In the genomic region with DNA sequence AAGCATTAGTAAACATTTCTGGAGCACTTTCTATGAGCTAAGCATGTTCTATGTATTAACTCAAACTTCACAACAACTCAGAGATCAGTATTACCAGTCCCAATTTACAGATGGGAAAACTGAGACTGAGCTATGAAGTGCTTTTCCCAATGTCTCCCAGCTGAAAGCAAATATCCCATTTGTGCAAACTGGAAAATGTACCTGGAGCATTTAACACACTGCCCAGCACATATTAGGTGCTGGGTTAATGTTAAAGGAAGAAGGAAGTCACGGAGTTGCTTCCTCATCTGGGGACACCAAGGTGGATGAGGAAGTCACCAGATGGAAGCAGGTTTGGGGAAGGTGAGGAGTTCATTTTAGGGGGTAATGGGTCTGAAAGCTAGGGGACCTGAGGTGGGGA, we compare ENCODE assay signal across 28 cellular contexts.
"Had no signal": no experiment of that assay in that cellular context is flagged by ENCODE, and none has a peak within 500 bp of the region (broad histone marks: within the 10 kb centered on the region; RNA-seq: fewer than 3 reads in every experiment).

No MANE protein-coding gene starts in this region.

- ATAC-seq: effector memory CD8-positive, alpha-beta T cell; esophagus mucosa; gastrocnemius medialis; heart right ventricle; left cardiac atrium; left lung; left ventricle myocardium superior; lower lobe of right lung; mucosa of descending colon had no signal

- DNase-seq: colonic mucosa; cortex of kidney; effector CD8-positive, alpha-beta T cell; effector memory CD8-positive, alpha-beta T cell; endodermal cell; erythroblast; esophagus squamous epithelium; foreskin fibroblast; foreskin melanocyte; gastrocnemius medialis; glutamatergic neuron; head of caudate nucleus; heart right ventricle; hippocampal formation; left cardiac atrium; left lung; left ventricle myocardium superior; lower lobe of right lung; mesenchymal stem cell; mucosa of descending colon; naive B cell had no signal

- H3K4me1 Mint-ChIP-seq: endodermal cell, mesothelial cell of epicardium, naive B cell had no signal

- H3K27ac ChIP-seq: colonic mucosa, epithelial cell of prostate, esophagus squamous epithelium, gastrocnemius medialis, heart right ventricle, left lung, lower lobe of right lung had no signal

- H3K36me3 Mint-ChIP-seq: mesothelial cell of epicardium had no signal

- H3K27me3 Mint-ChIP-seq: dendritic cell treated with granulocyte-macrophage colony-stimulating factor and Interleukin-4, amounts not matched to agents 40 ng/mL and 50 ng/mL, for 4 days had no signal

- H3K36me3 ChIP-seq: colonic mucosa, esophagus squamous epithelium, gastrocnemius medialis, heart right ventricle had no signal

- H3K4me3 Mint-ChIP-seq: dendritic cell treated with granulocyte-macrophage colony-stimulating factor and Interleukin-4, amounts not matched to agents 40 ng/mL and 50 ng/mL, for 4 days; effector memory CD8-positive, alpha-beta T cell; endodermal cell; mesothelial cell of epicardium; naive B cell had no signal

- H3K4me1 ChIP-seq: colonic mucosa, esophagus squamous epithelium, gastrocnemius medialis, heart right ventricle, left lung, lower lobe of right lung had no signal

- H3K9me3 ChIP-seq: colonic mucosa, gastrocnemius medialis, mucosa of descending colon had no signal

- H3K27me3 ChIP-seq: colonic mucosa, esophagus squamous epithelium, gastrocnemius medialis, heart right ventricle, left lung had no signal

- H3K27ac Mint-ChIP-seq: dendritic cell treated with granulocyte-macrophage colony-stimulating factor and Interleukin-4, amounts not matched to agents 40 ng/mL and 50 ng/mL, for 4 days; effector memory CD8-positive, alpha-beta T cell; endodermal cell; mesothelial cell of epicardium had no signal

- FAIRE-seq: endometrium, islet of Langerhans, keratinocyte had no signal

- H3K4me3 ChIP-seq: colonic mucosa, esophagus squamous epithelium, gastrocnemius medialis, heart right ventricle, left lung, lower lobe of right lung, mucosa of descending colon had no signal
